1 cellular context compared by ENCODE assay signal in genomic region chr10:99329891-99330674, GRCh38.
TF ChIP-seq lines count a peak whose summit lies in the region.

No MANE protein-coding gene starts in this region.

TF ChIP-seq in HepG2, 621 proteins besides CTCF, POLR2A, EP300 and RAD21 (continued from another document):
- TF ChIP-seq TERF1 (CRISPR knock-in tag; IDR thresholded peaks at IDR 0.05) (peak; percentile 73; the same call in 1 of the 2 replicates), ZNF501 (CRISPR knock-in tag; IDR thresholded peaks at IDR 0.05) (no peak; the same call in 1 of the 2 replicates), ZFP36L1 (CRISPR knock-in tag; IDR thresholded peaks at IDR 0.05) (no peak), ZNF512B (CRISPR knock-in tag; IDR thresholded peaks at IDR 0.05; ENCODE audit: borderline replicate concordance) (no peak), RXRB (CRISPR knock-in tag; IDR thresholded peaks at IDR 0.05; ENCODE audit: borderline replicate concordance) (no peak), KDM6A (CRISPR knock-in tag; IDR thresholded peaks at IDR 0.05; ENCODE audit: low read depth) (no peak), GPN1 (CRISPR knock-in tag; IDR thresholded peaks at IDR 0.05; ENCODE audit: borderline replicate concordance) (no peak), ZNF33A (CRISPR knock-in tag; IDR thresholded peaks at IDR 0.05; ENCODE audit: borderline replicate concordance) (no peak), NFIC (IDR thresholded peaks at IDR 0.05; ENCODE audit: low read length) (no peak), MTERF4 (CRISPR knock-in tag; IDR thresholded peaks at IDR 0.05) (no peak), HNF1B (CRISPR knock-in tag; IDR thresholded peaks at IDR 0.05) (no peak), PHF5A (CRISPR knock-in tag; IDR thresholded peaks at IDR 0.05; ENCODE audit: low read depth, unreplicated experiment) (no peak), ZNF414 (CRISPR knock-in tag; IDR thresholded peaks at IDR 0.05) (no peak), ZBTB7B (CRISPR knock-in tag; IDR thresholded peaks at IDR 0.05) (no peak), SKIL (CRISPR knock-in tag; IDR thresholded peaks at IDR 0.05; ENCODE audit: borderline replicate concordance) (no peak), ZBTB21 (CRISPR knock-in tag; IDR thresholded peaks at IDR 0.05) (no peak), DZIP1 (CRISPR knock-in tag; IDR thresholded peaks at IDR 0.05) (0 out of 2 replicates have a peak, but pooled peaks have one; percentile 52)
- TF ChIP-seq, protein P1, sequence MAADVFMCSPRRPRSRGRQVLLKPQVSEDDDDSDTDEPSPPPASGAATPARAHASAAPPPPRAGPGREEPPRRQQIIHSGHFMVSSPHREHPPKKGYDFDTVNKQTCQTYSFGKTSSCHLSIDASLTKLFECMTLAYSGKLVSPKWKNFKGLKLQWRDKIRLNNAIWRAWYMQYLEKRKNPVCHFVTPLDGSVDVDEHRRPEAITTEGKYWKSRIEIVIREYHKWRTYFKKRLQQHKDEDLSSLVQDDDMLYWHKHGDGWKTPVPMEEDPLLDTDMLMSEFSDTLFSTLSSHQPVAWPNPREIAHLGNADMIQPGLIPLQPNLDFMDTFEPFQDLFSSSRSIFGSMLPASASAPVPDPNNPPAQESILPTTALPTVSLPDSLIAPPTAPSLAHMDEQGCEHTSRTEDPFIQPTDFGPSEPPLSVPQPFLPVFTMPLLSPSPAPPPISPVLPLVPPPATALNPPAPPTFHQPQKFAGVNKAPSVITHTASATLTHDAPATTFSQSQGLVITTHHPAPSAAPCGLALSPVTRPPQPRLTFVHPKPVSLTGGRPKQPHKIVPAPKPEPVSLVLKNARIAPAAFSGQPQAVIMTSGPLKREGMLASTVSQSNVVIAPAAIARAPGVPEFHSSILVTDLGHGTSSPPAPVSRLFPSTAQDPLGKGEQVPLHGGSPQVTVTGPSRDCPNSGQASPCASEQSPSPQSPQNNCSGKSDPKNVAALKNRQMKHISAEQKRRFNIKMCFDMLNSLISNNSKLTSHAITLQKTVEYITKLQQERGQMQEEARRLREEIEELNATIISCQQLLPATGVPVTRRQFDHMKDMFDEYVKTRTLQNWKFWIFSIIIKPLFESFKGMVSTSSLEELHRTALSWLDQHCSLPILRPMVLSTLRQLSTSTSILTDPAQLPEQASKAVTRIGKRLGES (CRISPR knock-in tag; IDR thresholded peaks at IDR 0.05; ENCODE audit: borderline replicate concordance) = no peak
- TF ChIP-seq, protein P2, sequence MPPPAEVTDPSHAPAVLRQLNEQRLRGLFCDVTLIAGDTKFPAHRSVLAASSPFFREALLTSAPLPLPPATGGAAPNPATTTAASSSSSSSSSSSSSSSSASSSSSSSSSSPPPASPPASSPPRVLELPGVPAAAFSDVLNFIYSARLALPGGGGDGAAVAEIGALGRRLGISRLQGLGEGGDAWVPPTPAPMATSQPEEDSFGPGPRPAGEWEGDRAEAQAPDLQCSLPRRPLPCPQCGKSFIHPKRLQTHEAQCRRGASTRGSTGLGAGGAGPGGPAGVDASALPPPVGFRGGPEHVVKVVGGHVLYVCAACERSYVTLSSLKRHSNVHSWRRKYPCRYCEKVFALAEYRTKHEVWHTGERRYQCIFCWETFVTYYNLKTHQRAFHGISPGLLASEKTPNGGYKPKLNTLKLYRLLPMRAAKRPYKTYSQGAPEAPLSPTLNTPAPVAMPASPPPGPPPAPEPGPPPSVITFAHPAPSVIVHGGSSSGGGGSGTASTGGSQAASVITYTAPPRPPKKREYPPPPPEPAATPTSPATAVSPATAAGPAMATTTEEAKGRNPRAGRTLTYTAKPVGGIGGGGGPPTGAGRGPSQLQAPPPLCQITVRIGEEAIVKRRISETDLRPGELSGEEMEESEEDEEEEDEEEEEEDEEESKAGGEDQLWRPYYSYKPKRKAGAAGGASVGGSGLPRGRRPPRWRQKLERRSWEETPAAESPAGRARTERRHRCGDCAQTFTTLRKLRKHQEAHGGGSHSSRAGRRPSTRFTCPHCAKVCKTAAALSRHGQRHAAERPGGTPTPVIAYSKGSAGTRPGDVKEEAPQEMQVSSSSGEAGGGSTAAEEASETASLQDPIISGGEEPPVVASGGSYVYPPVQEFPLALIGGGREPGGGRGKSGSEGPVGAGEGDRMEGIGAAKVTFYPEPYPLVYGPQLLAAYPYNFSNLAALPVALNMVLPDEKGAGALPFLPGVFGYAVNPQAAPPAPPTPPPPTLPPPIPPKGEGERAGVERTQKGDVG (CRISPR knock-in tag; IDR thresholded peaks at IDR 0.05; ENCODE audit: borderline replicate concordance) = peak; percentile 37; the same call in 1 of the 2 replicates
- TF ChIP-seq, protein P3, sequence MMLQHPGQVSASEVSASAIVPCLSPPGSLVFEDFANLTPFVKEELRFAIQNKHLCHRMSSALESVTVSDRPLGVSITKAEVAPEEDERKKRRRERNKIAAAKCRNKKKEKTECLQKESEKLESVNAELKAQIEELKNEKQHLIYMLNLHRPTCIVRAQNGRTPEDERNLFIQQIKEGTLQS (CRISPR knock-in tag; IDR thresholded peaks at IDR 0.05) = no peak
- TF ChIP-seq, protein P4, sequence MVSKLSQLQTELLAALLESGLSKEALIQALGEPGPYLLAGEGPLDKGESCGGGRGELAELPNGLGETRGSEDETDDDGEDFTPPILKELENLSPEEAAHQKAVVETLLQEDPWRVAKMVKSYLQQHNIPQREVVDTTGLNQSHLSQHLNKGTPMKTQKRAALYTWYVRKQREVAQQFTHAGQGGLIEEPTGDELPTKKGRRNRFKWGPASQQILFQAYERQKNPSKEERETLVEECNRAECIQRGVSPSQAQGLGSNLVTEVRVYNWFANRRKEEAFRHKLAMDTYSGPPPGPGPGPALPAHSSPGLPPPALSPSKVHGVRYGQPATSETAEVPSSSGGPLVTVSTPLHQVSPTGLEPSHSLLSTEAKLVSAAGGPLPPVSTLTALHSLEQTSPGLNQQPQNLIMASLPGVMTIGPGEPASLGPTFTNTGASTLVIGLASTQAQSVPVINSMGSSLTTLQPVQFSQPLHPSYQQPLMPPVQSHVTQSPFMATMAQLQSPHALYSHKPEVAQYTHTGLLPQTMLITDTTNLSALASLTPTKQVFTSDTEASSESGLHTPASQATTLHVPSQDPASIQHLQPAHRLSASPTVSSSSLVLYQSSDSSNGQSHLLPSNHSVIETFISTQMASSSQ (IDR thresholded peaks at IDR 0.05; ENCODE audit: low read depth) = no peak
- TF ChIP-seq, protein P4 (CRISPR knock-in tag; IDR thresholded peaks at IDR 0.05; ENCODE audit: borderline replicate concordance) = no peak
